Comparison of ENCODE assay signal across 8 cellular contexts in genomic region chr18:14449995-14450653, GRCh38.
DNase-seq lines count a peak whose midpoint lies in the region; ATAC-seq and TF ChIP-seq lines count a peak whose summit lies in the region.
"Not testable (repeated sequence)": the region's sequence is repeated elsewhere in the genome, so short reads cannot be mapped to it uniquely, and the experiment has no call there.

No MANE protein-coding gene starts in this region.

- H3F3A ChIP-seq in SK-N-SH (replicated peaks; ENCODE audit: insufficient read depth), result not testable (repeated sequence)

- POLR2A ChIA-PET in SK-N-SH (lab: Yijun Ruan, JAX), result not testable (repeated sequence)

- peak; percentile 66 for ATAC-seq in lung (ENCODE audit: insufficient read depth, low FRiP score)

- WGBS in SK-N-SH (ENCODE audit: low lambda C conversion rate), result no CpG with 5 or more reads among the region's 63 CpGs
- 2 to 10% methylated on average over 20 to 59 of the region's 63 CpGs for WGBS in lung, 2 donors
- no CpG with 5 or more reads among the region's 63 CpGs for WGBS in thyroid gland, 2 donors

- H3K4me1 ChIP-seq in SK-N-SH (ENCODE audit: control insufficient read depth in 1 of 2, insufficient read depth in 2 of 2, low read depth in 1 of 2, low read length in 1 of 2); lung (ENCODE audit: control insufficient read depth in 2 of 2, insufficient read depth in 2 of 2, low read length in 2 of 2); thyroid gland: not testable (repeated sequence)

- H3K27ac ChIP-seq in SK-N-SH (ENCODE audit: low read depth in 2 of 2, low read length in 1 of 2), result not testable (repeated sequence)
- H3K27ac ChIP-seq in lung (ENCODE audit: low read depth in 1 of 2, low read length in 1 of 2) (peak overlapping the region in 1 of 2 donors; percentile 40), skin epidermis (peak overlapping the region in 1 of 21 experiments; percentile 37), thyroid gland (peak overlapping the region in 2 of 3 donors; percentile 47 to 76)

- H3K79me2 ChIP-seq in SK-N-SH (ENCODE audit: insufficient read depth), result not testable (repeated sequence)

- H3K9me3 ChIP-seq in SK-N-SH; lung (ENCODE audit: control insufficient read depth in 2 of 2, insufficient read depth in 1 of 2, low read length in 1 of 2); thyroid gland: not testable (repeated sequence)

- not testable (repeated sequence) for H3K9me2 ChIP-seq in SK-N-SH

- DNase-seq in ELF-1 (ENCODE audit: low read depth, low spot score) (peak; percentile 16), thyroid gland (peak; percentile 53 to 54)
- not testable (repeated sequence) for DNase-seq in SK-N-SH; astrocyte of the cerebellum (ENCODE audit: low read depth); fibroblast of the aortic adventitia (ENCODE audit: low read depth); lung (ENCODE audit: low spot score)
- peak; percentile 67 for DNase-seq in activated CD8-positive, alpha-beta memory T cell treated with anti-CD3 and anti-CD28 coated beads, Interleukin-2, amount 50 U/mL, for 48 hours

- H2AFZ ChIP-seq in SK-N-SH (ENCODE audit: low read depth), result not testable (repeated sequence)

- intact Hi-C loops in thyroid gland (cut with DNase I), result not testable (repeated sequence)

- not testable (repeated sequence) for TF ChIP-seq CTCF in SK-N-SH (IDR thresholded peaks at IDR 0.05); astrocyte of the cerebellum (IDR thresholded peaks at IDR 0.05; ENCODE audit: low read depth, low read length, missing control alignments); fibroblast of the aortic adventitia (IDR thresholded peaks at IDR 0.05; ENCODE audit: insufficient read depth, low read length); lung (IDR thresholded peaks at IDR 0.05; ENCODE audit: control extremely low read depth, extremely low read depth)
- TF ChIP-seq CTCF in thyroid gland (IDR thresholded peaks at IDR 0.05), result peak in 2 of 6 experiments; percentile 20 to 39

- not testable (repeated sequence) for TF ChIP-seq EP300 in SK-N-SH (IDR thresholded peaks at IDR 0.05; ENCODE audit: borderline replicate concordance in 1 of 2, low read depth in 1 of 2, low read length in 1 of 2)

- H3K36me3 ChIP-seq in SK-N-SH (replicated peaks in 1 of 2; ENCODE audit: control insufficient read depth in 1 of 2, insufficient read depth in 2 of 2, low read length in 1 of 2); lung (ENCODE audit: control insufficient read depth in 2 of 2, insufficient read depth in 2 of 2, low read length in 2 of 2); thyroid gland: not testable (repeated sequence)

- peak overlapping the region; percentile 68; the same call in 1 of the 2 replicates for H3K4me2 ChIP-seq in SK-N-SH

- TF ChIP-seq POLR2A in thyroid gland (IDR thresholded peaks at IDR 0.05), result peak in 1 of 2 donors; percentile 65

- not testable (repeated sequence) for TF ChIP-seq RAD21 in SK-N-SH (IDR thresholded peaks at IDR 0.05; ENCODE audit: low read length)

- CTCF ChIA-PET in SK-N-SH (lab: Yijun Ruan, JAX), result not testable (repeated sequence)

- H3K27me3 ChIP-seq in SK-N-SH (ENCODE audit: insufficient read depth); lung (ENCODE audit: control insufficient read depth, insufficient read depth); thyroid gland: not testable (repeated sequence)

- in situ Hi-C loops in astrocyte of the cerebellum (cut with HindIII; ENCODE audit: low sequenced_read_pairs), result not testable (repeated sequence)

- H4K20me1 ChIP-seq in SK-N-SH (ENCODE audit: insufficient read depth), result not testable (repeated sequence)

- H3K9ac ChIP-seq in SK-N-SH, result not testable (repeated sequence)

- peak overlapping the region in 1 of 2 experiments; percentile 24; a peak in 1 of 4 replicates for H3K4me3 ChIP-seq in SK-N-SH (ENCODE audit: low read depth in 2 of 2, low read length in 1 of 2)
- peak overlapping the region; percentile 10 for H3K4me3 ChIP-seq in astrocyte of the cerebellum (ENCODE audit: low read depth, low read length)
- peak overlapping the region; percentile 40 for H3K4me3 ChIP-seq in fibroblast of the aortic adventitia (ENCODE audit: low read depth, low read length)
- H3K4me3 ChIP-seq in lung, result not testable (repeated sequence)
- peak overlapping the region in 6 of 7 experiments; percentile 14 to 42 (median 30) for H3K4me3 ChIP-seq in skin epidermis
- H3K4me3 ChIP-seq in thyroid gland (replicated peaks in 1 of 3), result peak overlapping the region in 1 of 3 donors; percentile 18
